In genomic region chr6:52566853-52567279, GRCh38 we compare ENCODE assay signal across 11 cellular contexts. TPM values are rescaled to one million over a fixed set of nuclear protein-coding genes. Genes with fewer than 3 reads are reported as not detected.
DNase-seq lines count a peak whose midpoint lies in the region; ATAC-seq and TF ChIP-seq lines count a peak whose summit lies in the region.
"Had no signal": no experiment of that assay in that cellular context is flagged by ENCODE, and none has a peak within 500 bp of the region (broad histone marks: within the 10 kb centered on the region; RNA-seq: fewer than 3 reads in every experiment).

No MANE protein-coding gene starts in this region.

- H3K9me3 ChIP-seq in psoas muscle: no peaks in the 10 kb centered on the region

- DNase-seq in GM03348 (ENCODE audit: low spot score) (peak; percentile 59), RKO (ENCODE audit: low spot score) (peak; percentile 21), fibroblast of peridontal ligament (ENCODE audit: extremely low read depth) (peak; percentile 86), psoas muscle (peak in 1 of 2 donors; percentile 21)
- DNase-seq: activated CD4-positive, alpha-beta T cell treated with anti-CD3 and anti-CD28 coated beads for 48 hours; GDM1; naive thymus-derived CD4-positive, alpha-beta T cell had no signal

- ATAC-seq in psoas muscle (peak; percentile 42 to 79 (median 70)), GM21576 (IDR thresholded peaks at IDR 0.05; ENCODE audit: unreplicated experiment) (no peak), GM21447 (IDR thresholded peaks at IDR 0.05; ENCODE audit: unreplicated experiment) (no peak), GM18873 (IDR thresholded peaks at IDR 0.05; ENCODE audit: low FRiP score, unreplicated experiment) (no peak), HG02798 (IDR thresholded peaks at IDR 0.05; ENCODE audit: poor library complexity, unreplicated experiment) (no peak)
- ATAC-seq: naive thymus-derived CD4-positive, alpha-beta T cell had no signal

- H3K27me3 ChIP-seq in psoas muscle (ENCODE audit: insufficient read depth in 3 of 3, low read length in 2 of 3): no peaks in the 10 kb centered on the region

- H3K4me3 ChIP-seq in psoas muscle: no peak overlapping the region

- H3K27ac ChIP-seq in psoas muscle: no peak overlapping the region

- peaks cover 35% of the 10 kb centered on the region for H3K4me1 ChIP-seq in psoas muscle

- WGBS in psoas muscle, 3 donors: 55 to 71% (median 57%) methylated on average over 3 of the region's 3 CpGs

- TF ChIP-seq CTCF in psoas muscle (IDR thresholded peaks at IDR 0.05): no peak

- intact Hi-C loops in psoas muscle (cut with DNase I): no loop called here

- H3K36me3 ChIP-seq in psoas muscle (ENCODE audit: insufficient read depth in 1 of 2, low read depth in 1 of 2): no peaks in the 10 kb centered on the region

RNA-seq across cellular contexts. Expression of gene TRAM2, which starts 10.0 kb away (rescaled TPM):
- total RNA-seq in psoas muscle: 1 to 10 TPM; 3.4 to 5.7 (median 4.5) TPM
- 1 to 10 TPM; 2.1 to 4.5 (median 3.0) TPM for polyA plus RNA-seq in psoas muscle

Comparison
In these comparisons a context has a peak if more than half of its experiments do, and no peak if none do; other contexts are left out.
1. ATAC-seq: peak in psoas muscle (4 of 4); none in GM21576 (single experiment), GM21447 (single experiment), GM18873 (single experiment) and HG02798 (single experiment).